ENCODE assay signal across 1 cellular context in the genomic region with DNA sequence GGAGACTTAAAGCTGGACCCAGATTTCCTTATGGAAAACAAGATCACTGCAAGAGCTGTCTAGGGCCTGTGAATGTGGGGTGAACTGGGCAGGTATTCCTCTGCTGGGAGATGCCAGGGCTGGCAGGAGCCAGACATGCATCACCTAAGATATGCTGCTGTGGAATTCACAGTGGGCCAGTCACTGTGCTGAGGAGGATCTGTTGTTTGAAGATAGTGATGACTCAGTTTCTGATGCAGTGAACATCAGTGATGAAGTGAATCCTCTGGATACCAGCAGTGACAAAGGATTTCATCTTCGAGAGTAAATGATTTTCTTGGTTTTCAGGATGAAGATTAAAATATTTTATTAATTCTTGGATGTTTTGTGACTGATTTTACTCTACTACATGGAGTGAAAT.
A peak's percentile ranks its signal among the peaks of the same experiment; 100 is the strongest.
TF ChIP-seq lines count a peak whose summit lies in the region.

No MANE protein-coding gene starts in this region.

TF ChIP-seq in K562, 482 proteins besides CTCF, POLR2A, EP300 and RAD21 (continued from another document):
- TF ChIP-seq GATA2 (CRISPR knock-in tag; IDR thresholded peaks at IDR 0.05) (peak; percentile 7; the same call in 1 of the 2 replicates), ADNP (tag; IDR thresholded peaks at IDR 0.05) (no peak), BRCA1 (IDR thresholded peaks at IDR 0.05) (no peak), BRCA1 (CRISPR knock-in tag; IDR thresholded peaks at IDR 0.05) (no peak), NCOR1 (IDR thresholded peaks at IDR 0.05) (peak; percentile 53; the same call in 1 of the 2 replicates), POLR2AphosphoS5 (IDR thresholded peaks at IDR 0.05; ENCODE audit: control insufficient read depth, insufficient read depth, low read depth, low read length) (peak; percentile 36; the same call in 1 of the 2 replicates), FOS (IDR thresholded peaks at IDR 0.05; ENCODE audit: extremely low read depth, insufficient read length) (peak; percentile 43), JUND (IDR thresholded peaks at IDR 0.05; ENCODE audit: borderline replicate concordance, low read depth, low read length) (peak; percentile 93), JUND (tag; IDR thresholded peaks at IDR 0.05; ENCODE audit: borderline replicate concordance, low read depth, low read length) (peak; percentile 81; the same call in 2 of the 3 replicates), MAFK (IDR thresholded peaks at IDR 0.05; ENCODE audit: low read length) (peak; percentile 62), TAL1 (IDR thresholded peaks at IDR 0.05) (peak; percentile 73), ZFX (CRISPR knock-in tag; IDR thresholded peaks at IDR 0.05) (no peak), HDAC2 (IDR thresholded peaks at IDR 0.05) (peak; percentile 65; the same call in 1 of the 2 replicates), EHMT2 (IDR thresholded peaks at IDR 0.05) (no peak), LEF1 (IDR thresholded peaks at IDR 0.05) (0 out of 2 replicates have a peak, but pooled peaks have one; percentile 39), TEAD1 (CRISPR knock-in tag; IDR thresholded peaks at IDR 0.05) (peak in 1 of 2 experiments; percentile 58; a peak in 1 of 4 replicates), NFE2 (IDR thresholded peaks at IDR 0.05; ENCODE audit: low read depth) (peak; percentile 42; the same call in 1 of the 2 replicates), TCF3 (CRISPR knock-in tag; IDR thresholded peaks at IDR 0.05) (peak; percentile 90), CREM (IDR thresholded peaks at IDR 0.05; ENCODE audit: low read depth) (peak; percentile 50), DMBX1 (CRISPR knock-in tag; IDR thresholded peaks at IDR 0.05; ENCODE audit: borderline replicate concordance) (no peak), CBFA2T2 (conservative IDR thresholded peaks at IDR 0.05) (peak; percentile 66), FOSL1 (tag; conservative IDR thresholded peaks at IDR 0.05) (peak; percentile 98), JUN (IDR thresholded peaks at IDR 0.05; ENCODE audit: borderline replicate concordance, low read depth, low read length) (peak; percentile 79; the same call in 1 of the 2 replicates), JUN (CRISPR knock-in tag; IDR thresholded peaks at IDR 0.05; ENCODE audit: borderline replicate concordance) (no peak), HDAC1 (IDR thresholded peaks at IDR 0.05) (0 out of 4 replicates have a peak, but pooled peaks of 1 of the 2 experiments have one; percentile 33), TRIM24 (IDR thresholded peaks at IDR 0.05) (peak in 1 of 2 experiments; percentile 23; a peak in 1 of 4 replicates), MAFG (tag; conservative IDR thresholded peaks at IDR 0.05) (peak; percentile 68), RFX5 (IDR thresholded peaks at IDR 0.05; ENCODE audit: low read depth, low read length) (no peak), CBFA2T3 (IDR thresholded peaks at IDR 0.05) (peak; percentile 85), NEUROD1 (IDR thresholded peaks at IDR 0.05; ENCODE audit: borderline replicate concordance, low read depth, low read length, partially characterized antibody) (peak; percentile 48), ZNF780A (CRISPR knock-in tag; IDR thresholded peaks at IDR 0.05) (no peak), MAFF (IDR thresholded peaks at IDR 0.05; ENCODE audit: low read length) (peak; percentile 36; the same call in 1 of the 2 replicates), SMARCA4 (IDR thresholded peaks at IDR 0.05) (peak; percentile 93), ESRRB (CRISPR knock-in tag; IDR thresholded peaks at IDR 0.05; ENCODE audit: borderline replicate concordance) (no peak), SMARCE1 (IDR thresholded peaks at IDR 0.05) (peak; percentile 81), KDM1A (IDR thresholded peaks at IDR 0.05) (peak; percentile 50 to 52; a peak in 2 of 4 replicates), SMARCC2 (IDR thresholded peaks at IDR 0.05; ENCODE audit: low read depth) (peak; percentile 79; the same call in 1 of the 2 replicates), MYNN (IDR thresholded peaks at IDR 0.05) (peak; percentile 81; the same call in 1 of the 2 replicates), MYNN (CRISPR knock-in tag; IDR thresholded peaks at IDR 0.05) (no peak), NFIC (IDR thresholded peaks at IDR 0.05) (0 out of 2 replicates have a peak, but pooled peaks have one; percentile 15), C11orf30 (IDR thresholded peaks at IDR 0.05; ENCODE audit: low read depth) (peak; percentile 84), RCOR1 (IDR thresholded peaks at IDR 0.05; ENCODE audit: borderline replicate concordance in 1 of 2, low read depth in 2 of 2, low read length in 2 of 2) (peak in 1 of 2 experiments; percentile 77; a peak in 1 of 4 replicates), DPF2 (IDR thresholded peaks at IDR 0.05) (peak; percentile 91), ZNF316 (IDR thresholded peaks at IDR 0.05) (peak; percentile 92), ARID1B (IDR thresholded peaks at IDR 0.05) (peak; percentile 94)
- TF ChIP-seq, protein P1, sequence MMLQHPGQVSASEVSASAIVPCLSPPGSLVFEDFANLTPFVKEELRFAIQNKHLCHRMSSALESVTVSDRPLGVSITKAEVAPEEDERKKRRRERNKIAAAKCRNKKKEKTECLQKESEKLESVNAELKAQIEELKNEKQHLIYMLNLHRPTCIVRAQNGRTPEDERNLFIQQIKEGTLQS (IDR thresholded peaks at IDR 0.05): peak; percentile 86
- TF ChIP-seq, protein P1 (CRISPR knock-in tag; conservative IDR thresholded peaks at IDR 0.05): 0 out of 2 replicates have a peak, but pooled peaks have one; percentile 45
- TF ChIP-seq, protein P2, sequence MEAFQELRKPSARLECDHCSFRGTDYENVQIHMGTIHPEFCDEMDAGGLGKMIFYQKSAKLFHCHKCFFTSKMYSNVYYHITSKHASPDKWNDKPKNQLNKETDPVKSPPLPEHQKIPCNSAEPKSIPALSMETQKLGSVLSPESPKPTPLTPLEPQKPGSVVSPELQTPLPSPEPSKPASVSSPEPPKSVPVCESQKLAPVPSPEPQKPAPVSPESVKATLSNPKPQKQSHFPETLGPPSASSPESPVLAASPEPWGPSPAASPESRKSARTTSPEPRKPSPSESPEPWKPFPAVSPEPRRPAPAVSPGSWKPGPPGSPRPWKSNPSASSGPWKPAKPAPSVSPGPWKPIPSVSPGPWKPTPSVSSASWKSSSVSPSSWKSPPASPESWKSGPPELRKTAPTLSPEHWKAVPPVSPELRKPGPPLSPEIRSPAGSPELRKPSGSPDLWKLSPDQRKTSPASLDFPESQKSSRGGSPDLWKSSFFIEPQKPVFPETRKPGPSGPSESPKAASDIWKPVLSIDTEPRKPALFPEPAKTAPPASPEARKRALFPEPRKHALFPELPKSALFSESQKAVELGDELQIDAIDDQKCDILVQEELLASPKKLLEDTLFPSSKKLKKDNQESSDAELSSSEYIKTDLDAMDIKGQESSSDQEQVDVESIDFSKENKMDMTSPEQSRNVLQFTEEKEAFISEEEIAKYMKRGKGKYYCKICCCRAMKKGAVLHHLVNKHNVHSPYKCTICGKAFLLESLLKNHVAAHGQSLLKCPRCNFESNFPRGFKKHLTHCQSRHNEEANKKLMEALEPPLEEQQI (IDR thresholded peaks at IDR 0.05): no peak
- TF ChIP-seq, protein P3, sequence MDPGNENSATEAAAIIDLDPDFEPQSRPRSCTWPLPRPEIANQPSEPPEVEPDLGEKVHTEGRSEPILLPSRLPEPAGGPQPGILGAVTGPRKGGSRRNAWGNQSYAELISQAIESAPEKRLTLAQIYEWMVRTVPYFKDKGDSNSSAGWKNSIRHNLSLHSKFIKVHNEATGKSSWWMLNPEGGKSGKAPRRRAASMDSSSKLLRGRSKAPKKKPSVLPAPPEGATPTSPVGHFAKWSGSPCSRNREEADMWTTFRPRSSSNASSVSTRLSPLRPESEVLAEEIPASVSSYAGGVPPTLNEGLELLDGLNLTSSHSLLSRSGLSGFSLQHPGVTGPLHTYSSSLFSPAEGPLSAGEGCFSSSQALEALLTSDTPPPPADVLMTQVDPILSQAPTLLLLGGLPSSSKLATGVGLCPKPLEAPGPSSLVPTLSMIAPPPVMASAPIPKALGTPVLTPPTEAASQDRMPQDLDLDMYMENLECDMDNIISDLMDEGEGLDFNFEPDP (CRISPR knock-in tag; IDR thresholded peaks at IDR 0.05): no peak
- TF ChIP-seq, protein P4, sequence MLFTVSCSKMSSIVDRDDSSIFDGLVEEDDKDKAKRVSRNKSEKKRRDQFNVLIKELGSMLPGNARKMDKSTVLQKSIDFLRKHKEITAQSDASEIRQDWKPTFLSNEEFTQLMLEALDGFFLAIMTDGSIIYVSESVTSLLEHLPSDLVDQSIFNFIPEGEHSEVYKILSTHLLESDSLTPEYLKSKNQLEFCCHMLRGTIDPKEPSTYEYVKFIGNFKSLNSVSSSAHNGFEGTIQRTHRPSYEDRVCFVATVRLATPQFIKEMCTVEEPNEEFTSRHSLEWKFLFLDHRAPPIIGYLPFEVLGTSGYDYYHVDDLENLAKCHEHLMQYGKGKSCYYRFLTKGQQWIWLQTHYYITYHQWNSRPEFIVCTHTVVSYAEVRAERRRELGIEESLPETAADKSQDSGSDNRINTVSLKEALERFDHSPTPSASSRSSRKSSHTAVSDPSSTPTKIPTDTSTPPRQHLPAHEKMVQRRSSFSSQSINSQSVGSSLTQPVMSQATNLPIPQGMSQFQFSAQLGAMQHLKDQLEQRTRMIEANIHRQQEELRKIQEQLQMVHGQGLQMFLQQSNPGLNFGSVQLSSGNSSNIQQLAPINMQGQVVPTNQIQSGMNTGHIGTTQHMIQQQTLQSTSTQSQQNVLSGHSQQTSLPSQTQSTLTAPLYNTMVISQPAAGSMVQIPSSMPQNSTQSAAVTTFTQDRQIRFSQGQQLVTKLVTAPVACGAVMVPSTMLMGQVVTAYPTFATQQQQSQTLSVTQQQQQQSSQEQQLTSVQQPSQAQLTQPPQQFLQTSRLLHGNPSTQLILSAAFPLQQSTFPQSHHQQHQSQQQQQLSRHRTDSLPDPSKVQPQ (CRISPR knock-in tag; IDR thresholded peaks at IDR 0.05; ENCODE audit: borderline replicate concordance): no peak
